Comparison of ENCODE assay signal across 1 cellular context in genomic region chr17:44204453-44204882, GRCh38.
TF ChIP-seq lines count a peak whose summit lies in the region.

No MANE protein-coding gene starts in this region.

TF ChIP-seq in K562, 482 proteins besides CTCF, POLR2A, EP300 and RAD21 (continued from another document):
- no peak for TF ChIP-seq RERE (CRISPR knock-in tag; IDR thresholded peaks at IDR 0.05; ENCODE audit: borderline replicate concordance)
- no peak for TF ChIP-seq TAF7 (tag; IDR thresholded peaks at IDR 0.05)
- TF ChIP-seq ELF1 (tag; IDR thresholded peaks at IDR 0.05), result no peak
- no peak for TF ChIP-seq SLC30A9 (CRISPR knock-in tag; IDR thresholded peaks at IDR 0.05)
- TF ChIP-seq, protein P1, sequence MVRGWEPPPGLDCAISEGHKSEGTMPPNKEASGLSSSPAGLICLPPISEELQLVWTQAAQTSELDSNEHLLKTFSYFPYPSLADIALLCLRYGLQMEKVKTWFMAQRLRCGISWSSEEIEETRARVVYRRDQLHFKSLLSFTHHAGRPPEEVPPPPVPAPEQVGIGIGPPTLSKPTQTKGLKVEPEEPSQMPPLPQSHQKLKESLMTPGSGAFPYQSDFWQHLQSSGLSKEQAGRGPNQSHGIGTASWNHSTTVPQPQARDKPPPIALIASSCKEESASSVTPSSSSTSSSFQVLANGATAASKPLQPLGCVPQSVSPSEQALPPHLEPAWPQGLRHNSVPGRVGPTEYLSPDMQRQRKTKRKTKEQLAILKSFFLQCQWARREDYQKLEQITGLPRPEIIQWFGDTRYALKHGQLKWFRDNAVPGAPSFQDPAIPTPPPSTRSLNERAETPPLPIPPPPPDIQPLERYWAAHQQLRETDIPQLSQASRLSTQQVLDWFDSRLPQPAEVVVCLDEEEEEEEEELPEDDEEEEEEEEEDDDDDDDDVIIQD (CRISPR knock-in tag; IDR thresholded peaks at IDR 0.05), result no peak
- TF ChIP-seq TFAP4 (CRISPR knock-in tag; IDR thresholded peaks at IDR 0.05; ENCODE audit: borderline replicate concordance), result no peak
- no peak for TF ChIP-seq HDAC8 (tag; IDR thresholded peaks at IDR 0.05)
- peak; percentile 97 for TF ChIP-seq JUND (IDR thresholded peaks at IDR 0.05; ENCODE audit: borderline replicate concordance, low read depth, low read length)
- peak; percentile 93; the same call in 2 of the 3 replicates for TF ChIP-seq JUND (tag; IDR thresholded peaks at IDR 0.05; ENCODE audit: borderline replicate concordance, low read depth, low read length)
- no peak for TF ChIP-seq RBM34 (IDR thresholded peaks at IDR 0.05; ENCODE audit: borderline replicate concordance, insufficient read depth, low read length)
- no peak for TF ChIP-seq ZNF347 (CRISPR knock-in tag; IDR thresholded peaks at IDR 0.05; ENCODE audit: low read depth)
- TF ChIP-seq NFRKB (IDR thresholded peaks at IDR 0.05; ENCODE audit: low read depth), result no peak
- TF ChIP-seq ZNF584 (CRISPR knock-in tag; IDR thresholded peaks at IDR 0.05; ENCODE audit: low read depth), result no peak
- TF ChIP-seq TRIM28 (IDR thresholded peaks at IDR 0.05), result no peak
- no peak for TF ChIP-seq SMC3 (conservative IDR thresholded peaks at IDR 0.05; ENCODE audit: insufficient read depth, low read depth, low read length)
- TF ChIP-seq CEBPB (tag; IDR thresholded peaks at IDR 0.05), result no peak
- TF ChIP-seq MYNN (IDR thresholded peaks at IDR 0.05), result peak; percentile 22; the same call in 1 of the 2 replicates
- TF ChIP-seq MYNN (CRISPR knock-in tag; IDR thresholded peaks at IDR 0.05), result no peak
- no peak for TF ChIP-seq ZNF699 (CRISPR knock-in tag; IDR thresholded peaks at IDR 0.05; ENCODE audit: insufficient replicate concordance)
- TF ChIP-seq, protein P2, sequence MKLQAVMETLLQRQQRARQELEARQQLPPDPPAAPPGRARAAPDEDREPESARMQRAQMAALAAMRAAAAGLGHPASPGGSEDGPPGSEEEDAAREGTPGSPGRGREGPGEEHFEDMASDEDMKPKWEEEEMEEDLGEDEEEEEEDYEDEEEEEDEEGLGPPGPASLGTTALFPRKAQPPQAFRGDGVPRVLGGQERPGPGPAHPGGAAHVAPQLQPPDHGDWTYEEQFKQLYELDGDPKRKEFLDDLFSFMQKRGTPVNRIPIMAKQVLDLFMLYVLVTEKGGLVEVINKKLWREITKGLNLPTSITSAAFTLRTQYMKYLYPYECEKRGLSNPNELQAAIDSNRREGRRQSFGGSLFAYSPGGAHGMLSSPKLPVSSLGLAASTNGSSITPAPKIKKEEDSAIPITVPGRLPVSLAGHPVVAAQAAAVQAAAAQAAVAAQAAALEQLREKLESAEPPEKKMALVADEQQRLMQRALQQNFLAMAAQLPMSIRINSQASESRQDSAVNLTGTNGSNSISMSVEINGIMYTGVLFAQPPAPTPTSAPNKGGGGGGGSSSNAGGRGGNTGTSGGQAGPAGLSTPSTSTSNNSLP (IDR thresholded peaks at IDR 0.05; ENCODE audit: borderline replicate concordance, low read depth, low read length), result no peak
- TF ChIP-seq, protein P3, sequence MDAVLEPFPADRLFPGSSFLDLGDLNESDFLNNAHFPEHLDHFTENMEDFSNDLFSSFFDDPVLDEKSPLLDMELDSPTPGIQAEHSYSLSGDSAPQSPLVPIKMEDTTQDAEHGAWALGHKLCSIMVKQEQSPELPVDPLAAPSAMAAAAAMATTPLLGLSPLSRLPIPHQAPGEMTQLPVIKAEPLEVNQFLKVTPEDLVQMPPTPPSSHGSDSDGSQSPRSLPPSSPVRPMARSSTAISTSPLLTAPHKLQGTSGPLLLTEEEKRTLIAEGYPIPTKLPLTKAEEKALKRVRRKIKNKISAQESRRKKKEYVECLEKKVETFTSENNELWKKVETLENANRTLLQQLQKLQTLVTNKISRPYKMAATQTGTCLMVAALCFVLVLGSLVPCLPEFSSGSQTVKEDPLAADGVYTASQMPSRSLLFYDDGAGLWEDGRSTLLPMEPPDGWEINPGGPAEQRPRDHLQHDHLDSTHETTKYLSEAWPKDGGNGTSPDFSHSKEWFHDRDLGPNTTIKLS (IDR thresholded peaks at IDR 0.05; ENCODE audit: borderline replicate concordance, low read depth), result no peak
- TF ChIP-seq MTA2 (IDR thresholded peaks at IDR 0.05; ENCODE audit: low read depth), result 0 out of 2 replicates have a peak, but pooled peaks have one; percentile 17
- TF ChIP-seq BRF1 (IDR thresholded peaks at IDR 0.05; ENCODE audit: borderline replicate concordance, extremely low read depth, insufficient read length), result no peak
- no peak for TF ChIP-seq VEZF1 (CRISPR knock-in tag; IDR thresholded peaks at IDR 0.05)
- TF ChIP-seq, protein P4, sequence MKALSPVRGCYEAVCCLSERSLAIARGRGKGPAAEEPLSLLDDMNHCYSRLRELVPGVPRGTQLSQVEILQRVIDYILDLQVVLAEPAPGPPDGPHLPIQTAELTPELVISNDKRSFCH (CRISPR knock-in tag; IDR thresholded peaks at IDR 0.05), result no peak
- TF ChIP-seq, protein P4 (tag; IDR thresholded peaks at IDR 0.05), result 0 out of 2 replicates have a peak, but pooled peaks have one; percentile 36
- no peak for TF ChIP-seq ELF4 (CRISPR knock-in tag; IDR thresholded peaks at IDR 0.05)
- peak; percentile 72; the same call in 1 of the 2 replicates for TF ChIP-seq CTBP1 (IDR thresholded peaks at IDR 0.05; ENCODE audit: borderline replicate concordance)
- no peak for TF ChIP-seq SRF (CRISPR knock-in tag; IDR thresholded peaks at IDR 0.05)
- 0 out of 2 replicates have a peak, but pooled peaks have one; percentile 16 for TF ChIP-seq ZNF592 (IDR thresholded peaks at IDR 0.05)
- TF ChIP-seq POLR2AphosphoS2 (IDR thresholded peaks at IDR 0.05; ENCODE audit: low read length), result peak; percentile 42; the same call in 1 of the 2 replicates
- TF ChIP-seq, protein P5, sequence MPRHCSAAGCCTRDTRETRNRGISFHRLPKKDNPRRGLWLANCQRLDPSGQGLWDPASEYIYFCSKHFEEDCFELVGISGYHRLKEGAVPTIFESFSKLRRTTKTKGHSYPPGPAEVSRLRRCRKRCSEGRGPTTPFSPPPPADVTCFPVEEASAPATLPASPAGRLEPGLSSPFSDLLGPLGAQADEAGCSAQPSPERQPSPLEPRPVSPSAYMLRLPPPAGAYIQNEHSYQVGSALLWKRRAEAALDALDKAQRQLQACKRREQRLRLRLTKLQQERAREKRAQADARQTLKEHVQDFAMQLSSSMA (CRISPR knock-in tag; IDR thresholded peaks at IDR 0.05), result no peak
- TF ChIP-seq EHMT2 (IDR thresholded peaks at IDR 0.05), result no peak
- 0 out of 4 replicates have a peak, but pooled peaks of 1 of the 2 experiments have one; percentile 23 for TF ChIP-seq TBL1XR1 (IDR thresholded peaks at IDR 0.05; ENCODE audit: low read length in 2 of 2)
- no peak for TF ChIP-seq PPARD (CRISPR knock-in tag; IDR thresholded peaks at IDR 0.05)
- TF ChIP-seq ARID1B (IDR thresholded peaks at IDR 0.05), result peak; percentile 48
- no peak for TF ChIP-seq HNRNPK (IDR thresholded peaks at IDR 0.05; ENCODE audit: low read depth, low read length, poor library complexity, severe bottlenecking)
- no peak for TF ChIP-seq MAFK (IDR thresholded peaks at IDR 0.05; ENCODE audit: low read length)
- no peak for TF ChIP-seq NR0B1 (IDR thresholded peaks at IDR 0.05; ENCODE audit: partially characterized antibody)
- TF ChIP-seq RFX1 (IDR thresholded peaks at IDR 0.05), result no peak
- no peak for TF ChIP-seq L3MBTL2 (IDR thresholded peaks at IDR 0.05)
- TF ChIP-seq PHB2 (IDR thresholded peaks at IDR 0.05; ENCODE audit: low read depth), result no peak
- no peak for TF ChIP-seq TCF7 (IDR thresholded peaks at IDR 0.05; ENCODE audit: borderline replicate concordance)
- TF ChIP-seq ZNF121 (CRISPR knock-in tag; conservative IDR thresholded peaks at IDR 0.05), result no peak
- TF ChIP-seq NR2C2 (CRISPR knock-in tag; IDR thresholded peaks at IDR 0.05), result peak; percentile 85
- TF ChIP-seq NR2C2 (tag; IDR thresholded peaks at IDR 0.05), result peak; percentile 97
- no peak for TF ChIP-seq TRIM24 (IDR thresholded peaks at IDR 0.05)
